Comparison of ENCODE assay signal across 21 cellular contexts in the genomic region with DNA sequence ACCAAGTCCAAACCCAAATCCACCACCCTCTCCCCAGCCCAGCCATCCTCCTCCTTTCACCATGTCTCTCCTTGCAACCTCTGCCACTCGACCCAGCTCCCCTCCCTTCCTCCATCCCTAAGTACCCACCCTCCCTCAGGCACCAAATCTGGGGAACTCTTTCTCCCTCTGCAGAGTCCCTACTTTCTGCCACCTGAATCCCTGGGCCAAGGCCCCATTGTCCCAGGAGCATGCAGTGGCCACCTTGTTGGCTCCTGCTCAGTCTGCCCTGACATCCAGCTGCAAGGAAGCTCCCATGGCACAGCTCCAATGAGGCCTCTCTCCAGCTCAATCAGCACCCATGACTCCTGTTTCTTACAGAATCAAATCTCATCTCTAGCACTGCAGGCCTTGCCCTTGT. TPM values are rescaled to one million over a fixed set of nuclear protein-coding genes. Genes with fewer than 3 reads are reported as not detected.
"Had no signal": no experiment of that assay in that cellular context is flagged by ENCODE, and none has a peak within 500 bp of the region (broad histone marks: within the 10 kb centered on the region; RNA-seq: fewer than 3 reads in every experiment).

No MANE protein-coding gene starts in this region.

- H3K27ac Mint-ChIP-seq: memory B cell; naive thymus-derived CD4-positive, alpha-beta T cell; nephron progenitor cell had no signal

- DNase-seq: dermis blood vessel endothelial cell; erythroblast; foreskin melanocyte; kidney; left cardiac atrium; left ventricle myocardium inferior; lower lobe of right lung; naive thymus-derived CD4-positive, alpha-beta T cell; nephron progenitor cell; sigmoid colon; stimulated activated CD4-positive, alpha-beta T cell treated with anti-CD3 and anti-CD28 coated beads, Interleukin-12 subunit alpha, Interleukin-12 subunit beta, amount 100 ng/mL, for 4 hours; stimulated activated naive CD4-positive, alpha-beta T cell; stomach; substantia nigra; trophoblast cell had no signal

- FAIRE-seq: endothelial cell of umbilical vein, kidney, urothelium cell line had no signal

- H2AFZ ChIP-seq: hepatocyte had no signal

- H3K36me3 Mint-ChIP-seq: memory B cell had no signal

- H3K9me3 ChIP-seq: left ventricle myocardium inferior, lower lobe of right lung, neutrophil, sigmoid colon, stomach had no signal

- H3K4me3 ChIP-seq: hepatocyte, left ventricle myocardium inferior, lower lobe of right lung, sigmoid colon, skin epidermis, stomach had no signal

- H3K27ac ChIP-seq: hepatocyte, left ventricle myocardium inferior, lower lobe of right lung, neutrophil, sigmoid colon, skin epidermis, stomach had no signal

- H3K4me2 ChIP-seq: hepatocyte had no signal

- H3K36me3 ChIP-seq: left ventricle myocardium inferior, lower lobe of right lung, neutrophil, sigmoid colon, stomach had no signal

- H3K4me1 Mint-ChIP-seq: memory B cell had no signal

- H3K9me3 Mint-ChIP-seq: memory B cell; naive thymus-derived CD4-positive, alpha-beta T cell; nephron progenitor cell had no signal

- ATAC-seq: left cardiac atrium; lower lobe of right lung; naive thymus-derived CD4-positive, alpha-beta T cell had no signal

- H3K4me3 Mint-ChIP-seq: memory B cell; naive thymus-derived CD4-positive, alpha-beta T cell; nephron progenitor cell had no signal

- H3K79me2 ChIP-seq: hepatocyte had no signal

RNA-seq across cellular contexts. Expression of a gene that starts 5.5 kb away (rescaled TPM):
- polyA plus RNA-seq: naive thymus-derived CD4-positive, alpha-beta T cell had no signal
